23 cellular contexts compared by ENCODE assay signal in genomic region chr7:77406421-77406820, GRCh38.
"Had no signal": no experiment of that assay in that cellular context is flagged by ENCODE, and none has a peak within 500 bp of the region (broad histone marks: within the 10 kb centered on the region; RNA-seq: fewer than 3 reads in every experiment).

No MANE protein-coding gene starts in this region.

- FAIRE-seq: endometrium, frontal cortex had no signal

- H3K36me3 ChIP-seq: heart left ventricle, right atrium auricular region, suprapubic skin, thyroid gland, vagina had no signal

- H3K79me2 ChIP-seq: parathyroid adenoma had no signal

- DNase-seq: cortex of kidney; dorsolateral prefrontal cortex; effector CD8-positive, alpha-beta T cell; heart left ventricle; hippocampal formation; mesenchymal stem cell; midbrain; stimulated activated CD4-positive, alpha-beta T cell treated with anti-CD3 and anti-CD28 coated beads, Interleukin-2, amount 100 ng/mL, for 48 hours; stimulated activated naive CD8-positive, alpha-beta T cell treated with anti-CD3 and anti-CD28 coated beads, Interleukin-15, Interleukin-2, amounts not matched to agents 100 U/mL and 50 U/mL, for 24 hours; thyroid gland had no signal

- H3K27me3 ChIP-seq: dorsolateral prefrontal cortex, heart left ventricle, right atrium auricular region, suprapubic skin, thyroid gland, vagina had no signal

- H3K4me3 Mint-ChIP-seq: natural killer cell treated with Interleukin-12 subunit alpha and Interleukin-12 subunit beta and Interleukin-15 and Interleukin-18, amount 100 ng/mL, for 72 hours; stimulated activated effector memory CD8-positive, alpha-beta T cell treated with anti-CD3 and anti-CD28 coated beads, Interleukin-12 subunit alpha, Interleukin-12 subunit beta, amount 100 ng/mL, for 72 hours; type B pancreatic cell had no signal

- H3K4me1 Mint-ChIP-seq: stimulated activated effector memory CD8-positive, alpha-beta T cell treated with anti-CD3 and anti-CD28 coated beads, Interleukin-12 subunit alpha, Interleukin-12 subunit beta, amount 100 ng/mL, for 72 hours had no signal

- H3K9ac ChIP-seq: parathyroid adenoma had no signal

- H3K4me3 ChIP-seq: dorsolateral prefrontal cortex, heart left ventricle, lung, right atrium auricular region, smooth muscle cell, suprapubic skin, thyroid gland, vagina had no signal

- H3K4me2 ChIP-seq: smooth muscle cell had no signal

- H3K36me3 Mint-ChIP-seq: natural killer cell treated with Interleukin-12 subunit alpha and Interleukin-12 subunit beta and Interleukin-15 and Interleukin-18, amount 100 ng/mL, for 72 hours; stimulated activated effector memory CD8-positive, alpha-beta T cell treated with anti-CD3 and anti-CD28 coated beads, Interleukin-12 subunit alpha, Interleukin-12 subunit beta, amount 100 ng/mL, for 72 hours; type B pancreatic cell had no signal

- H3K9me3 Mint-ChIP-seq: natural killer cell treated with Interleukin-12 subunit alpha and Interleukin-12 subunit beta and Interleukin-15 and Interleukin-18, amount 100 ng/mL, for 72 hours; stimulated activated effector memory CD8-positive, alpha-beta T cell treated with anti-CD3 and anti-CD28 coated beads, Interleukin-12 subunit alpha, Interleukin-12 subunit beta, amount 100 ng/mL, for 72 hours; type B pancreatic cell had no signal

- H3K4me1 ChIP-seq: parathyroid adenoma, right atrium auricular region, suprapubic skin, vagina had no signal

- ATAC-seq: esophagus mucosa; left lobe of liver; natural killer cell treated with Interleukin-12 subunit alpha and Interleukin-12 subunit beta and Interleukin-15 and Interleukin-18, amount 100 ng/mL, for 72 hours; stimulated activated effector memory CD8-positive, alpha-beta T cell treated with anti-CD3 and anti-CD28 coated beads, Interleukin-12 subunit alpha, Interleukin-12 subunit beta, amount 100 ng/mL, for 72 hours; stimulated activated naive CD8-positive, alpha-beta T cell treated with anti-CD3 and anti-CD28 coated beads, Interleukin-15, Interleukin-2, amounts not matched to agents 100 U/mL and 50 U/mL, for 24 hours had no signal

- H3K27me3 Mint-ChIP-seq: natural killer cell treated with Interleukin-12 subunit alpha and Interleukin-12 subunit beta and Interleukin-15 and Interleukin-18, amount 100 ng/mL, for 72 hours; type B pancreatic cell had no signal

- H3K9me3 ChIP-seq: heart left ventricle, right atrium auricular region, suprapubic skin, thyroid gland, vagina had no signal

- H3K27ac ChIP-seq: dorsolateral prefrontal cortex, heart left ventricle, parathyroid adenoma, right atrium auricular region, suprapubic skin, thyroid gland, vagina had no signal

- H3K27ac Mint-ChIP-seq: natural killer cell treated with Interleukin-12 subunit alpha and Interleukin-12 subunit beta and Interleukin-15 and Interleukin-18, amount 100 ng/mL, for 72 hours; stimulated activated effector memory CD8-positive, alpha-beta T cell treated with anti-CD3 and anti-CD28 coated beads, Interleukin-12 subunit alpha, Interleukin-12 subunit beta, amount 100 ng/mL, for 72 hours; type B pancreatic cell had no signal

- H2AFZ ChIP-seq: parathyroid adenoma had no signal
